3 cellular contexts compared by ENCODE assay signal in the genomic region with DNA sequence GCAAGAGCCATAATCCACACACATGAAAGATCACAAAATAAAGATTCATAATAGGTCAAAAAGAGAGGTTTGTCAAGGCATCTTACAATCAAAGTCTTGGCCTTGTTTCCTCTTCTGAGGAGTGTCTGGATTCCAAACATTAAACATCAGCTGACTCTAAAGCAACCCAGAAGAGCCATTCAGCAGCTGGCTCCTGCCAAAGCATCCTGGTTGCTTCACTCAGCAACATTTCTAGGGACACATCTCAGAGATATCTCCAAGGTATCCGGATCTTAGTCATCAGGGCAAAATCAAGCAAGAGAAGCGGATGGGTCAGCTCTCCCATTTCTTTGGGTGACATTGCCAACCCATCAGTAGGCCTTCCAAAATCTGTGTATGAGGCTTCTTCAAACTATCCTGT.
"Had no signal": no experiment of that assay in that cellular context is flagged by ENCODE, and none has a peak within 500 bp of the region (broad histone marks: within the 10 kb centered on the region; RNA-seq: fewer than 3 reads in every experiment).

No MANE protein-coding gene starts in this region.

- DNase-seq: GDM1, GF-D8 had no signal

- H3K4me3 ChIP-seq: GM12878 had no signal
